In the genomic region with DNA sequence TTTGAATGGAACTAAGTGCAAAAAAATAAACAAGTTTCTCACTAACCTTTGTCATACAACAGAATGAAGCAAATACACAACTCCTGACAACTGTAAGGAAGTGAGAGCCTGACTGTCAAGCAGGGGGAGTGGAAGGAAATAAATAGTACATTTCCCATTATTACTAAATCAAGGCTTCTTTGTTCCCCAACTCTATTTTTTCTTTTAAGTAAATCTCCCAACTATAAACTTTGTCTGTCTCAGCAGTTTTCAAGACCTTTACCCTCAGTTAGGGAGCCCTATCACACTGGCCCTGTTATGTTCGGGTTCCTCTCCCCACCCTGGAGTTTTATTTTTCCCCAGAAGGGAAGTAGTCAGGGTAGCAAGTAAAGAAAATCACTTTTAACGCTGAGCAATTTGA, we compare ENCODE assay signal across 15 cellular contexts.
"Had no signal": no experiment of that assay in that cellular context is flagged by ENCODE, and none has a peak within 500 bp of the region (broad histone marks: within the 10 kb centered on the region; RNA-seq: fewer than 3 reads in every experiment).

No MANE protein-coding gene starts in this region.

- H3K36me3 ChIP-seq: brain microvascular endothelial cell, thoracic aorta had no signal

- ATAC-seq: natural killer cell treated with Interleukin-12 subunit alpha and Interleukin-12 subunit beta and Interleukin-15 and Interleukin-18, amount 100 ng/mL, for 72 hours; stimulated activated naive CD8-positive, alpha-beta T cell treated with anti-CD3 and anti-CD28 coated beads, Interleukin-15, amount 100 ng/mL, for 72 hours had no signal

- FAIRE-seq: urothelium cell line had no signal

- H3K4me3 Mint-ChIP-seq: activated naive CD8-positive, alpha-beta T cell treated with anti-CD3 and anti-CD28 coated beads for 36 hours; natural killer cell treated with Interleukin-12 subunit alpha and Interleukin-12 subunit beta and Interleukin-15 and Interleukin-18, amount 100 ng/mL, for 72 hours; stimulated activated naive CD8-positive, alpha-beta T cell treated with anti-CD3 and anti-CD28 coated beads, Interleukin-15, amount 100 ng/mL, for 72 hours had no signal

- H3K27ac Mint-ChIP-seq: activated naive CD8-positive, alpha-beta T cell treated with anti-CD3 and anti-CD28 coated beads for 36 hours; natural killer cell treated with Interleukin-12 subunit alpha and Interleukin-12 subunit beta and Interleukin-15 and Interleukin-18, amount 100 ng/mL, for 72 hours; stimulated activated naive CD8-positive, alpha-beta T cell treated with anti-CD3 and anti-CD28 coated beads, Interleukin-15, amount 100 ng/mL, for 72 hours had no signal

- H3K36me3 Mint-ChIP-seq: activated naive CD8-positive, alpha-beta T cell treated with anti-CD3 and anti-CD28 coated beads for 36 hours; natural killer cell treated with Interleukin-12 subunit alpha and Interleukin-12 subunit beta and Interleukin-15 and Interleukin-18, amount 100 ng/mL, for 72 hours had no signal

- H3K27ac ChIP-seq: brain microvascular endothelial cell, thoracic aorta had no signal

- H3K9me3 ChIP-seq: thoracic aorta had no signal

- H3K9me3 Mint-ChIP-seq: activated naive CD8-positive, alpha-beta T cell treated with anti-CD3 and anti-CD28 coated beads for 36 hours; natural killer cell treated with Interleukin-12 subunit alpha and Interleukin-12 subunit beta and Interleukin-15 and Interleukin-18, amount 100 ng/mL, for 72 hours; stimulated activated naive CD8-positive, alpha-beta T cell treated with anti-CD3 and anti-CD28 coated beads, Interleukin-15, amount 100 ng/mL, for 72 hours had no signal

- DNase-seq: activated CD4-positive, alpha-beta T cell treated with anti-CD3 and anti-CD28 coated beads for 1 hour; activated CD4-positive, alpha-beta T cell treated with anti-CD3 and anti-CD28 coated beads, Interleukin-2, amount 50 U/mL, for 48 hours; activated gamma-delta T cell; activated naive CD8-positive, alpha-beta T cell treated with anti-CD3 and anti-CD28 coated beads for 36 hours; activated T-cell treated with anti-CD3 and anti-CD28 coated beads, Interleukin-2, amount 50 U/mL, for 48 hours; brain microvascular endothelial cell; dermis blood vessel endothelial cell; erythroblast; hypothalamus; kidney glomerular epithelial cell; stimulated activated CD4-positive, alpha-beta T cell treated with anti-CD3 and anti-CD28 coated beads, Interleukin-4, amount 100 ng/mL, for 4 hours; stimulated activated naive CD8-positive, alpha-beta T cell treated with anti-CD3 and anti-CD28 coated beads, Interleukin-15, amount 100 ng/mL, for 72 hours had no signal

- H3K4me1 Mint-ChIP-seq: activated naive CD8-positive, alpha-beta T cell treated with anti-CD3 and anti-CD28 coated beads for 36 hours; stimulated activated naive CD8-positive, alpha-beta T cell treated with anti-CD3 and anti-CD28 coated beads, Interleukin-15, amount 100 ng/mL, for 72 hours had no signal

- H3K27me3 ChIP-seq: brain microvascular endothelial cell had no signal

- H3K27me3 Mint-ChIP-seq: activated naive CD8-positive, alpha-beta T cell treated with anti-CD3 and anti-CD28 coated beads for 36 hours had no signal

- H3K4me3 ChIP-seq: thoracic aorta had no signal
